1 cellular context compared by ENCODE assay signal in genomic region chr17:40445769-40446468, GRCh38.
TF ChIP-seq lines count a peak whose summit lies in the region.

No MANE protein-coding gene starts in this region.

TF ChIP-seq in H1, 55 proteins besides CTCF, POLR2A, EP300 and RAD21:
- TF ChIP-seq CBX5 (IDR thresholded peaks at IDR 0.05; ENCODE audit: low read depth, low read length) = no peak
- TF ChIP-seq SIRT6 (IDR thresholded peaks at IDR 0.05; ENCODE audit: low read length) = no peak
- no peak for TF ChIP-seq FOSL1 (IDR thresholded peaks at IDR 0.05; ENCODE audit: insufficient read depth, low read depth, low read length)
- no peak for TF ChIP-seq SRF (IDR thresholded peaks at IDR 0.05; ENCODE audit: low read depth, low read length)
- no peak for TF ChIP-seq POLR2AphosphoS5 (IDR thresholded peaks at IDR 0.05; ENCODE audit: low read depth, low read length)
- no peak for TF ChIP-seq SAP30 (IDR thresholded peaks at IDR 0.05; ENCODE audit: insufficient read depth, insufficient replicate concordance, low read length)
- no peak for TF ChIP-seq TEAD4 (IDR thresholded peaks at IDR 0.05; ENCODE audit: low read depth, low read length)
- TF ChIP-seq CBX8 (IDR thresholded peaks at IDR 0.05; ENCODE audit: borderline replicate concordance, low read depth, low read length) = no peak
- no peak for TF ChIP-seq ATF2 (IDR thresholded peaks at IDR 0.05; ENCODE audit: low read length)
- TF ChIP-seq TCF12 (IDR thresholded peaks at IDR 0.05; ENCODE audit: low read depth, low read length) = no peak
- TF ChIP-seq SUZ12 (IDR thresholded peaks at IDR 0.05; ENCODE audit: low read length) = no peak
- TF ChIP-seq MAFK (IDR thresholded peaks at IDR 0.05; ENCODE audit: low read depth, low read length) = no peak
- TF ChIP-seq NANOG (IDR thresholded peaks at IDR 0.05; ENCODE audit: insufficient read depth, low read depth, low read length, poor library complexity, severe bottlenecking) = no peak
- TF ChIP-seq RNF2 (IDR thresholded peaks at IDR 0.05; ENCODE audit: borderline replicate concordance, low read depth, low read length, missing control alignments, poor library complexity, severe bottlenecking) = no peak
- no peak for TF ChIP-seq HDAC6 (IDR thresholded peaks at IDR 0.05; ENCODE audit: low read depth, low read length)
- no peak for TF ChIP-seq RFX5 (IDR thresholded peaks at IDR 0.05; ENCODE audit: borderline replicate concordance, low read depth, low read length)
- no peak for TF ChIP-seq SIN3A (conservative IDR thresholded peaks at IDR 0.05 in 1 of 2, IDR thresholded peaks at IDR 0.05 in 1 of 2; ENCODE audit: low read depth in 1 of 2, low read length in 2 of 2)
- no peak for TF ChIP-seq SIX5 (IDR thresholded peaks at IDR 0.05; ENCODE audit: low read depth, low read length)
- no peak for TF ChIP-seq POU5F1 (IDR thresholded peaks at IDR 0.05; ENCODE audit: low read depth, low read length)
